18 cellular contexts compared by ENCODE assay signal in genomic region chr9:89036383-89036782, GRCh38. TPM values are rescaled to one million over a fixed set of nuclear protein-coding genes. Genes with fewer than 3 reads are reported as not detected.
A peak's percentile ranks its signal among the peaks of the same experiment; 100 is the strongest.
DNase-seq lines count a peak whose midpoint lies in the region; ATAC-seq and TF ChIP-seq lines count a peak whose summit lies in the region.
"Had no signal": no experiment of that assay in that cellular context is flagged by ENCODE, and none has a peak within 500 bp of the region (broad histone marks: within the 10 kb centered on the region; RNA-seq: fewer than 3 reads in every experiment).

No MANE protein-coding gene starts in this region.

- H3K36me3 ChIP-seq in lower lobe of right lung: no peaks in the 10 kb centered on the region

- no peaks in the 10 kb centered on the region for H3K9me3 ChIP-seq in lower lobe of right lung
- H3K9me3 ChIP-seq: psoas muscle had no signal

- ATAC-seq in lower lobe of right lung (peak; percentile 12 to 20), GM18858 (IDR thresholded peaks at IDR 0.05; ENCODE audit: unreplicated experiment) (no peak), GM19023 (IDR thresholded peaks at IDR 0.05; ENCODE audit: unreplicated experiment) (no peak)
- no peak for ATAC-seq in stimulated activated memory B cell treated with anti-CD40 and anti-IgM and Interleukin-4, amounts not matched to agents 10 μg/mL and 1 μg/mL and 100 μg/mL, for 72 hours
- ATAC-seq: activated T-cell treated with anti-CD3 and anti-CD28 coated beads, Interleukin-2, amount 50 U/mL, for 72 hours; HCT116; natural killer cell; psoas muscle; stimulated activated naive CD8-positive, alpha-beta T cell treated with anti-CD3 and anti-CD28 coated beads, Interleukin-15, amount 100 ng/mL, for 72 hours had no signal

- H3K27me3 Mint-ChIP-seq in stimulated activated memory B cell treated with anti-CD40 and anti-IgM and Interleukin-4, amounts not matched to agents 10 μg/mL and 1 μg/mL and 100 μg/mL, for 72 hours: no peaks in the 10 kb centered on the region

- TF ChIP-seq CTCF in HL-60 (IDR thresholded peaks at IDR 0.05; ENCODE audit: insufficient read depth, low read length): no peak
- no peak for TF ChIP-seq CTCF in lower lobe of right lung (IDR thresholded peaks at IDR 0.05)

- H3K9me3 Mint-ChIP-seq in stimulated activated memory B cell treated with anti-CD40 and anti-IgM and Interleukin-4, amounts not matched to agents 10 μg/mL and 1 μg/mL and 100 μg/mL, for 72 hours: peaks cover 2% of the 10 kb centered on the region
- H3K9me3 Mint-ChIP-seq: activated CD4-positive, alpha-beta memory T cell treated with anti-CD3 and anti-CD28 coated beads, Interleukin-2, amount 10 ng/mL, durations not matched to agents 7 days and 5 days; activated T-cell treated with anti-CD3 and anti-CD28 coated beads, Interleukin-2, amount 50 U/mL, for 72 hours; natural killer cell had no signal

- H3K4me1 Mint-ChIP-seq in stimulated activated memory B cell treated with anti-CD40 and anti-IgM and Interleukin-4, amounts not matched to agents 10 μg/mL and 1 μg/mL and 100 μg/mL, for 72 hours: no peaks in the 10 kb centered on the region
- H3K4me1 Mint-ChIP-seq: activated CD4-positive, alpha-beta memory T cell treated with anti-CD3 and anti-CD28 coated beads, Interleukin-2, amount 10 ng/mL, durations not matched to agents 7 days and 5 days; natural killer cell; stimulated activated naive CD8-positive, alpha-beta T cell treated with anti-CD3 and anti-CD28 coated beads, Interleukin-15, amount 100 ng/mL, for 72 hours had no signal

- H3K27me3 ChIP-seq in HL-60 (ENCODE audit: insufficient read depth, poor library complexity, severe bottlenecking): no peaks in the 10 kb centered on the region
- no peaks in the 10 kb centered on the region for H3K27me3 ChIP-seq in lower lobe of right lung (ENCODE audit: low read depth)

- no peak overlapping the region for H3K27ac Mint-ChIP-seq in stimulated activated memory B cell treated with anti-CD40 and anti-IgM and Interleukin-4, amounts not matched to agents 10 μg/mL and 1 μg/mL and 100 μg/mL, for 72 hours
- H3K27ac Mint-ChIP-seq: activated CD4-positive, alpha-beta memory T cell treated with anti-CD3 and anti-CD28 coated beads, Interleukin-2, amount 10 ng/mL, durations not matched to agents 7 days and 5 days; activated T-cell treated with anti-CD3 and anti-CD28 coated beads, Interleukin-2, amount 50 U/mL, for 72 hours; natural killer cell; stimulated activated naive CD8-positive, alpha-beta T cell treated with anti-CD3 and anti-CD28 coated beads, Interleukin-15, amount 100 ng/mL, for 72 hours had no signal

- H3K4me3 Mint-ChIP-seq in stimulated activated memory B cell treated with anti-CD40 and anti-IgM and Interleukin-4, amounts not matched to agents 10 μg/mL and 1 μg/mL and 100 μg/mL, for 72 hours: no peak overlapping the region
- H3K4me3 Mint-ChIP-seq: activated CD4-positive, alpha-beta memory T cell treated with anti-CD3 and anti-CD28 coated beads, Interleukin-2, amount 10 ng/mL, durations not matched to agents 7 days and 5 days; activated T-cell treated with anti-CD3 and anti-CD28 coated beads, Interleukin-2, amount 50 U/mL, for 72 hours; natural killer cell; stimulated activated naive CD8-positive, alpha-beta T cell treated with anti-CD3 and anti-CD28 coated beads, Interleukin-15, amount 100 ng/mL, for 72 hours had no signal

- peak; percentile 32 for DNase-seq in Ammon's horn (ENCODE audit: low spot score)
- DNase-seq in HL-60 (ENCODE audit: low read depth in 1 of 2, low spot score in 1 of 2): peak; percentile 57 to 76
- DNase-seq in amniotic epithelial cell (ENCODE audit: low read depth): peak; percentile 52
- no peak for DNase-seq in lower lobe of right lung
- DNase-seq in posterior cingulate gyrus: no peak
- DNase-seq: activated CD4-positive, alpha-beta memory T cell treated with anti-CD3 and anti-CD28 coated beads, Interleukin-2, amount 10 ng/mL, durations not matched to agents 7 days and 5 days; activated T-cell treated with anti-CD3 and anti-CD28 coated beads, Interleukin-2, amount 50 U/mL, for 72 hours; cerebellar nuclear complex; natural killer cell; NCI-H187 treated with DMSO at 0.1 percent for 48 hours; NCI-H510A treated with DMSO at 0.1 percent for 48 hours; psoas muscle; stimulated activated naive CD8-positive, alpha-beta T cell treated with anti-CD3 and anti-CD28 coated beads, Interleukin-15, amount 100 ng/mL, for 72 hours had no signal

- H3K4me3 ChIP-seq in HL-60 (replicated peaks; ENCODE audit: insufficient read depth, low read length): peak overlapping the region; percentile 30
- H3K4me3 ChIP-seq in lower lobe of right lung: no peak overlapping the region
- H3K4me3 ChIP-seq: psoas muscle had no signal

- no peaks in the 10 kb centered on the region for H3K36me3 Mint-ChIP-seq in stimulated activated memory B cell treated with anti-CD40 and anti-IgM and Interleukin-4, amounts not matched to agents 10 μg/mL and 1 μg/mL and 100 μg/mL, for 72 hours
- H3K36me3 Mint-ChIP-seq: natural killer cell had no signal

- intact Hi-C loops in lower lobe of right lung (cut with DNase I): no loop called here
- intact Hi-C loops in posterior cingulate gyrus (cut with DNase I): no loop called here

- H3K4me1 ChIP-seq in lower lobe of right lung: peaks cover 12% of the 10 kb centered on the region
- H3K4me1 ChIP-seq: psoas muscle had no signal

- peak overlapping the region; percentile 66 for H3K27ac ChIP-seq in HL-60 (replicated peaks)
- H3K27ac ChIP-seq in lower lobe of right lung: no peak overlapping the region
- H3K27ac ChIP-seq: psoas muscle, VCaP had no signal

RNA-seq across cellular contexts. Expression of gene S1PR3, which starts 45.1 kb away (rescaled TPM):
- total RNA-seq in lower lobe of right lung: 10.0 TPM
- total RNA-seq: activated CD4-positive, alpha-beta memory T cell treated with anti-CD3 and anti-CD28 coated beads, Interleukin-2, amount 10 ng/mL, durations not matched to agents 7 days and 5 days had no signal

Comparison
In these comparisons a context has a peak if more than half of its experiments do, and no peak if none do; other contexts are left out.
1. DNase-seq: peak in Ammon's horn (single experiment), HL-60 (2 of 2) and amniotic epithelial cell (single experiment); none in lower lobe of right lung (single experiment) and posterior cingulate gyrus (0 of 10).
2. ATAC-seq: peak in lower lobe of right lung (2 of 2); none in stimulated activated memory B cell treated with anti-CD40 and anti-IgM and Interleukin-4, amounts not matched to agents 10 μg/mL and 1 μg/mL and 100 μg/mL, for 72 hours (single experiment), GM18858 (single experiment) and GM19023 (single experiment).